In genomic region chr1:54875000-54875399, GRCh38 we compare ENCODE assay signal across 1 cellular context.
TF ChIP-seq lines count a peak whose summit lies in the region.

No MANE protein-coding gene starts in this region.

TF ChIP-seq in GM23338, 12 proteins besides CTCF, POLR2A, EP300 and RAD21:
- TF ChIP-seq CREB1 (CRISPR knock-in tag; IDR thresholded peaks at IDR 0.05; ENCODE audit: low read depth) = no peak
- no peak for TF ChIP-seq EZH2 (IDR thresholded peaks at IDR 0.05; ENCODE audit: low read depth, unreplicated experiment)
- no peak for TF ChIP-seq NANOG (IDR thresholded peaks at IDR 0.05; ENCODE audit: borderline replicate concordance)
- TF ChIP-seq, protein P1, sequence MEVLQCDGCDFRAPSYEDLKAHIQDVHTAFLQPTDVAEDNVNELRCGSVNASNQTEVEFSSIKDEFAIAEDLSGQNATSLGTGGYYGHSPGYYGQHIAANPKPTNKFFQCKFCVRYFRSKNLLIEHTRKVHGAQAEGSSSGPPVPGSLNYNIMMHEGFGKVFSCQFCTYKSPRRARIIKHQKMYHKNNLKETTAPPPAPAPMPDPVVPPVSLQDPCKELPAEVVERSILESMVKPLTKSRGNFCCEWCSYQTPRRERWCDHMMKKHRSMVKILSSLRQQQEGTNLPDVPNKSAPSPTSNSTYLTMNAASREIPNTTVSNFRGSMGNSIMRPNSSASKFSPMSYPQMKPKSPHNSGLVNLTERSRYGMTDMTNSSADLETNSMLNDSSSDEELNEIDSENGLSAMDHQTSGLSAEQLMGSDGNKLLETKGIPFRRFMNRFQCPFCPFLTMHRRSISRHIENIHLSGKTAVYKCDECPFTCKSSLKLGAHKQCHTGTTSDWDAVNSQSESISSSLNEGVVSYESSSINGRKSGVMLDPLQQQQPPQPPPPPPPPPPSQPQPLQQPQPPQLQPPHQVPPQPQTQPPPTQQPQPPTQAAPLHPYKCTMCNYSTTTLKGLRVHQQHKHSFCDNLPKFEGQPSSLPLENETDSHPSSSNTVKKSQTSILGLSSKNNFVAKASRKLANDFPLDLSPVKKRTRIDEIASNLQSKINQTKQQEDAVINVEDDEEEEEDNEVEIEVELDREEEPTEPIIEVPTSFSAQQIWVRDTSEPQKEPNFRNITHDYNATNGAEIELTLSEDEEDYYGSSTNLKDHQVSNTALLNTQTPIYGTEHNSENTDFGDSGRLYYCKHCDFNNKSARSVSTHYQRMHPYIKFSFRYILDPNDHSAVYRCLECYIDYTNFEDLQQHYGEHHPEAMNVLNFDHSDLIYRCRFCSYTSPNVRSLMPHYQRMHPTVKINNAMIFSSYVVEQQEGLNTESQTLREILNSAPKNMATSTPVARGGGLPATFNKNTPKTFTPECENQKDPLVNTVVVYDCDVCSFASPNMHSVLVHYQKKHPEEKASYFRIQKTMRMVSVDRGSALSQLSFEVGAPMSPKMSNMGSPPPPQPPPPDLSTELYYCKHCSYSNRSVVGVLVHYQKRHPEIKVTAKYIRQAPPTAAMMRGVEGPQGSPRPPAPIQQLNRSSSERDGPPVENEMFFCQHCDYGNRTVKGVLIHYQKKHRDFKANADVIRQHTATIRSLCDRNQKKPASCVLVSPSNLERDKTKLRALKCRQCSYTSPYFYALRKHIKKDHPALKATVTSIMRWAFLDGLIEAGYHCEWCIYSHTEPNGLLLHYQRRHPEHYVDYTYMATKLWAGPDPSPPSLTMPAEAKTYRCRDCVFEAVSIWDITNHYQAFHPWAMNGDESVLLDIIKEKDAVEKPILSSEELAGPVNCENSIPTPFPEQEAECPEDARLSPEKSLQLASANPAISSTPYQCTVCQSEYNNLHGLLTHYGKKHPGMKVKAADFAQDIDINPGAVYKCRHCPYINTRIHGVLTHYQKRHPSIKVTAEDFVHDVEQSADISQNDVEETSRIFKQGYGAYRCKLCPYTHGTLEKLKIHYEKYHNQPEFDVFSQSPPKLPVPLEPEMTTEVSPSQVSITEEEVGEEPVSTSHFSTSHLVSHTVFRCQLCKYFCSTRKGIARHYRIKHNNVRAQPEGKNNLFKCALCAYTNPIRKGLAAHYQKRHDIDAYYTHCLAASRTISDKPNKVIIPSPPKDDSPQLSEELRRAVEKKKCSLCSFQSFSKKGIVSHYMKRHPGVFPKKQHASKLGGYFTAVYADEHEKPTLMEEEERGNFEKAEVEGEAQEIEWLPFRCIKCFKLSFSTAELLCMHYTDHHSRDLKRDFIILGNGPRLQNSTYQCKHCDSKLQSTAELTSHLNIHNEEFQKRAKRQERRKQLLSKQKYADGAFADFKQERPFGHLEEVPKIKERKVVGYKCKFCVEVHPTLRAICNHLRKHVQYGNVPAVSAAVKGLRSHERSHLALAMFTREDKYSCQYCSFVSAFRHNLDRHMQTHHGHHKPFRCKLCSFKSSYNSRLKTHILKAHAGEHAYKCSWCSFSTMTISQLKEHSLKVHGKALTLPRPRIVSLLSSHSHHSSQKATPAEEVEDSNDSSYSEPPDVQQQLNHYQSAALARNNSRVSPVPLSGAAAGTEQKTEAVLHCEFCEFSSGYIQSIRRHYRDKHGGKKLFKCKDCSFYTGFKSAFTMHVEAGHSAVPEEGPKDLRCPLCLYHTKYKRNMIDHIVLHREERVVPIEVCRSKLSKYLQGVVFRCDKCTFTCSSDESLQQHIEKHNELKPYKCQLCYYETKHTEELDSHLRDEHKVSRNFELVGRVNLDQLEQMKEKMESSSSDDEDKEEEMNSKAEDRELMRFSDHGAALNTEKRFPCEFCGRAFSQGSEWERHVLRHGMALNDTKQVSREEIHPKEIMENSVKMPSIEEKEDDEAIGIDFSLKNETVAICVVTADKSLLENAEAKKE (CRISPR knock-in tag; IDR thresholded peaks at IDR 0.05) = no peak
- TF ChIP-seq REST (IDR thresholded peaks at IDR 0.05; ENCODE audit: unreplicated experiment) = no peak
- no peak for TF ChIP-seq ZNF114 (CRISPR knock-in tag; IDR thresholded peaks at IDR 0.05)
- no peak for TF ChIP-seq EZH2phosphoT487 (IDR thresholded peaks at IDR 0.05; ENCODE audit: unreplicated experiment)
- TF ChIP-seq POLR2AphosphoS5 (IDR thresholded peaks at IDR 0.05; ENCODE audit: low read depth) = no peak
- TF ChIP-seq STAT1 (IDR thresholded peaks at IDR 0.05; ENCODE audit: unreplicated experiment) = no peak
- no peak for TF ChIP-seq ZNF331 (CRISPR knock-in tag; IDR thresholded peaks at IDR 0.05; ENCODE audit: low read depth)
- TF ChIP-seq, protein P2, sequence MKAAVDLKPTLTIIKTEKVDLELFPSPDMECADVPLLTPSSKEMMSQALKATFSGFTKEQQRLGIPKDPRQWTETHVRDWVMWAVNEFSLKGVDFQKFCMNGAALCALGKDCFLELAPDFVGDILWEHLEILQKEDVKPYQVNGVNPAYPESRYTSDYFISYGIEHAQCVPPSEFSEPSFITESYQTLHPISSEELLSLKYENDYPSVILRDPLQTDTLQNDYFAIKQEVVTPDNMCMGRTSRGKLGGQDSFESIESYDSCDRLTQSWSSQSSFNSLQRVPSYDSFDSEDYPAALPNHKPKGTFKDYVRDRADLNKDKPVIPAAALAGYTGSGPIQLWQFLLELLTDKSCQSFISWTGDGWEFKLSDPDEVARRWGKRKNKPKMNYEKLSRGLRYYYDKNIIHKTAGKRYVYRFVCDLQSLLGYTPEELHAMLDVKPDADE (IDR thresholded peaks at IDR 0.05) = no peak
- TF ChIP-seq JUNB (IDR thresholded peaks at IDR 0.05; ENCODE audit: unreplicated experiment) = no peak
